Comparison of ENCODE assay signal across 29 cellular contexts in the genomic region with DNA sequence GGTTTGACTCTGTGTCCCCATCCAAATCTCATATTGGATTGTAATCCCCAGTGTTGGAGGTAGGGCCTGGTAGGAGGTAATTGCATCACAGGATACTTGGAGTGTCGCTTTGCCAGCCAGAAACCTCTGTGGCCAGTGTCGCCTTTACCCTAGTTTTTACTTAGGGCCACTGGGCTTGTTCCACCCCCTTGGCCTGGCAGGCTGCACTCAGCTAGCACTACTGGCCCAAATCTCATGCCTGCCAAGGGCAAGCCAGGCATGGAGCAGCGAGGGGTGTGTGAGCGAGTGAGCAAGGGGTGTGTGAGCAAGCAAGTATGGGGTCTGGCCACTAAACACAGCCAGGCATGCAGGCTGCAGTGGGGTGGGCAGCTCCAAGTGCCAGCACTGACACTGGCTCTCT.
"Had no signal": no experiment of that assay in that cellular context is flagged by ENCODE, and none has a peak within 500 bp of the region (broad histone marks: within the 10 kb centered on the region; RNA-seq: fewer than 3 reads in every experiment).

No MANE protein-coding gene starts in this region.

- H3K36me3 ChIP-seq: left lung, neutrophil, right atrium auricular region, right lobe of liver, stomach, thyroid gland, transverse colon, upper lobe of right lung, uterus had no signal

- H3K36me3 Mint-ChIP-seq: mesothelial cell of epicardium had no signal

- H3K27ac Mint-ChIP-seq: mesothelial cell of epicardium; nephron; stimulated activated naive B cell treated with anti-CD40 and anti-IgM and Interleukin-4, amounts not matched to agents 10 μg/mL and 1 μg/mL and 100 μg/mL, for 72 hours had no signal

- H3K9me3 ChIP-seq: neutrophil, psoas muscle, right atrium auricular region, right lobe of liver, stomach, testis, thyroid gland, transverse colon, upper lobe of right lung, uterus had no signal

- H3K4me3 ChIP-seq: left lung, lung, psoas muscle, right atrium auricular region, right lobe of liver, skin epidermis, stomach, testis, thyroid gland, transverse colon, upper lobe of right lung, uterus had no signal

- DNase-seq: hippocampal formation; left colon; left lung; mesendoderm; naive B cell; occipital lobe; psoas muscle; right lobe of liver; stimulated activated CD4-positive, alpha-beta T cell treated with anti-CD3 and anti-CD28 coated beads, Interleukin-12 subunit alpha, Interleukin-12 subunit beta, amount 100 ng/mL, for 4 hours; stimulated activated CD4-positive, alpha-beta T cell treated with anti-CD3 and anti-CD28 coated beads, Interleukin-15, amount 100 ng/mL, for 24 hours; stimulated activated CD4-positive, alpha-beta T cell treated with anti-CD3 and anti-CD28 coated beads, Interleukin-2, amount 100 ng/mL, for 24 hours; stimulated activated CD4-positive, alpha-beta T cell treated with anti-CD3 and anti-CD28 coated beads, Interleukin-4, amount 100 ng/mL, for 1 hour; stimulated activated naive B cell treated with anti-CD40 and anti-IgM and Interleukin-4, amounts not matched to agents 10 μg/mL and 1 μg/mL and 100 μg/mL, for 72 hours; stimulated activated naive CD8-positive, alpha-beta T cell treated with anti-CD3 and anti-CD28 coated beads, Interleukin-15, Interleukin-2, amounts not matched to agents 100 U/mL and 50 U/mL, for 24 hours; stomach; testis; thyroid gland; transverse colon; upper lobe of right lung; uterus had no signal

- H3K4me1 ChIP-seq: left lung, parathyroid adenoma, psoas muscle, right lobe of liver, transverse colon, uterus had no signal

- H3K9ac ChIP-seq: parathyroid adenoma had no signal

- H3K4me3 Mint-ChIP-seq: mesothelial cell of epicardium; nephron; neural crest cell; stimulated activated naive B cell treated with anti-CD40 and anti-IgM and Interleukin-4, amounts not matched to agents 10 μg/mL and 1 μg/mL and 100 μg/mL, for 72 hours had no signal

- H3K27ac ChIP-seq: left lung, neutrophil, parathyroid adenoma, psoas muscle, right atrium auricular region, right lobe of liver, skin epidermis, stomach, testis, thyroid gland, transverse colon, upper lobe of right lung, uterus had no signal

- H3K4me1 Mint-ChIP-seq: mesothelial cell of epicardium had no signal

- FAIRE-seq: keratinocyte had no signal

- H3K9me3 Mint-ChIP-seq: nephron had no signal

- H3K79me2 ChIP-seq: parathyroid adenoma had no signal

- H3K27me3 ChIP-seq: left lung, neutrophil, right atrium auricular region, right lobe of liver, stomach, testis, thyroid gland, transverse colon, upper lobe of right lung, uterus had no signal

- H2AFZ ChIP-seq: parathyroid adenoma had no signal
